ENCODE assay signal across 20 cellular contexts in genomic region chr12:27187697-27188096, GRCh38. TPM values are rescaled to one million over a fixed set of nuclear protein-coding genes. Genes with fewer than 3 reads are reported as not detected.
DNase-seq lines count a peak whose midpoint lies in the region; ATAC-seq and TF ChIP-seq lines count a peak whose summit lies in the region.
"Had no signal": no experiment of that assay in that cellular context is flagged by ENCODE, and none has a peak within 500 bp of the region (broad histone marks: within the 10 kb centered on the region; RNA-seq: fewer than 3 reads in every experiment).

No MANE protein-coding gene starts in this region.

- H3K4me2 ChIP-seq in smooth muscle cell (no peak overlapping the region), OCI-LY7 (ENCODE audit: low read length) (no peak overlapping the region)
- H3K4me2 ChIP-seq: BLaER1 treated with 17β-estradiol and CSF1 and Interleukin-3, amounts not matched to agents 10 nM and 100 nM; GM23338 had no signal

- no peaks in the 10 kb centered on the region for H3K9me3 ChIP-seq in left ventricle myocardium inferior (replicated peaks)
- no peaks in the 10 kb centered on the region for H3K9me3 ChIP-seq in esophagus muscularis mucosa
- no peaks in the 10 kb centered on the region for H3K9me3 ChIP-seq in smooth muscle cell (replicated peaks; ENCODE audit: low read depth)
- H3K9me3 ChIP-seq in transverse colon: no peaks in the 10 kb centered on the region
- no peaks in the 10 kb centered on the region for H3K9me3 ChIP-seq in OCI-LY7 (ENCODE audit: low read length)
- H3K9me3 ChIP-seq: BLaER1 treated with 17β-estradiol and CSF1 and Interleukin-3, amounts not matched to agents 10 nM and 100 nM had no signal

- H3K27ac ChIP-seq in left ventricle myocardium inferior (replicated peaks): peak overlapping the region; percentile 24
- H3K27ac ChIP-seq in esophagus muscularis mucosa (replicated peaks in 1 of 4): peak overlapping the region; percentile 67 to 80 (median 72)
- peak overlapping the region; percentile 87 for H3K27ac ChIP-seq in smooth muscle cell (ENCODE audit: low read depth)
- peak overlapping the region in 3 of 4 donors; percentile 58 to 73 (median 65) for H3K27ac ChIP-seq in transverse colon
- no peak overlapping the region for H3K27ac ChIP-seq in OCI-LY7 (ENCODE audit: low read depth, low read length, poor library complexity, severe bottlenecking)
- H3K27ac ChIP-seq: 22Rv1; BLaER1 treated with 17β-estradiol and CSF1 and Interleukin-3, amounts not matched to agents 10 nM and 100 nM had no signal

- H3K36me3 ChIP-seq in left ventricle myocardium inferior (no peaks in the 10 kb centered on the region), esophagus muscularis mucosa (no peaks in the 10 kb centered on the region), smooth muscle cell (ENCODE audit: low read depth) (no peaks in the 10 kb centered on the region), transverse colon (no peaks in the 10 kb centered on the region), OCI-LY7 (ENCODE audit: insufficient read depth, low read length) (no peaks in the 10 kb centered on the region)
- H3K36me3 ChIP-seq: BLaER1 treated with 17β-estradiol and CSF1 and Interleukin-3, amounts not matched to agents 10 nM and 100 nM had no signal

- POLR2A ChIA-PET in OCI-LY7 (lab: Charles Lee): interaction anchor here (0.6 kb wide), 1 partner anchor 78 kb away, joined by 3 read pairs; no protein-coding TSS in a partner anchor

- H4K20me1 ChIP-seq in smooth muscle cell (ENCODE audit: low read depth) (no peaks in the 10 kb centered on the region), OCI-LY7 (ENCODE audit: insufficient read depth, low read length) (no peaks in the 10 kb centered on the region)
- H4K20me1 ChIP-seq: BLaER1 treated with 17β-estradiol and CSF1 and Interleukin-3, amounts not matched to agents 10 nM and 100 nM had no signal

- no peaks in the 10 kb centered on the region for H3K9me2 ChIP-seq in OCI-LY7 (ENCODE audit: insufficient read depth, low read length)

- H3F3A ChIP-seq in smooth muscle cell (ENCODE audit: low read depth): peaks cover 38% of the 10 kb centered on the region

- H3K79me2 ChIP-seq in smooth muscle cell (ENCODE audit: low read depth): no peaks in the 10 kb centered on the region
- H3K79me2 ChIP-seq in OCI-LY7 (ENCODE audit: insufficient read depth, low read depth, low read length): no peaks in the 10 kb centered on the region

- in situ Hi-C loops in transverse colon (cut with MboI; ENCODE audit: low pct_ligation_motif_present in 1 of 4, low pct_unique_long_range_greater_than_20kb in 1 of 4, low sequenced_read_pairs in 3 of 4): no loop called here

- no TSS peak for BruUV-seq in OCI-LY7 (replicated peaks; lab: Mats Ljungman, UMichigan)

- no peak overlapping the region for H3K9ac ChIP-seq in smooth muscle cell (ENCODE audit: low read depth)
- H3K9ac ChIP-seq: BLaER1 treated with 17β-estradiol and CSF1 and Interleukin-3, amounts not matched to agents 10 nM and 100 nM had no signal

- intact Hi-C loops in left ventricle myocardium inferior (cut with micrococcal nuclease) (no loop called here), Right ventricle myocardium superior (cut with DNase I) (no loop called here), esophagus muscularis mucosa (cut with DNase I) (no loop called here), transverse colon (cut with DNase I; ENCODE audit: low total_unique reads) (no loop called here), OCI-LY7 (cut with micrococcal nuclease; ENCODE audit: unreplicated experiment) (no loop called here)

- TF ChIP-seq EP300 in esophagus muscularis mucosa (IDR thresholded peaks at IDR 0.05) (no peak), transverse colon (IDR thresholded peaks at IDR 0.05; ENCODE audit: low read depth) (no peak)

- no peak for DNase-seq in left ventricle myocardium inferior
- no peak for DNase-seq in Right ventricle myocardium superior
- no peak for DNase-seq in esophagus muscularis mucosa (ENCODE audit: extremely low spot score)
- DNase-seq in smooth muscle cell (lab: John Stamatoyannopoulos, UW; ENCODE audit: unreplicated experiment): no peak
- DNase-seq in transverse colon: no peak
- no peak for DNase-seq in NCI-H2227 (lab: John Stamatoyannopoulos, UW; ENCODE audit: unreplicated experiment)
- DNase-seq in OCI-LY7 (ENCODE audit: low spot score): no peak
- DNase-seq in H4 (ENCODE audit: low spot score): no peak
- DNase-seq: Calu3; CD8-positive, alpha-beta T cell; DMS53; DND-41; EL; H7 had no signal

- TF ChIP-seq POLR2A in esophagus muscularis mucosa (IDR thresholded peaks at IDR 0.05; ENCODE audit: low read depth): no peak
- no peak for TF ChIP-seq POLR2A in transverse colon (IDR thresholded peaks at IDR 0.05)

- TF ChIP-seq CTCF in left ventricle myocardium inferior (IDR thresholded peaks at IDR 0.05; ENCODE audit: borderline replicate concordance) (no peak), esophagus muscularis mucosa (IDR thresholded peaks at IDR 0.05) (no peak), smooth muscle cell (IDR thresholded peaks at IDR 0.05; ENCODE audit: borderline replicate concordance, insufficient read depth, poor library complexity, severe bottlenecking) (no peak), transverse colon (IDR thresholded peaks at IDR 0.05) (no peak), OCI-LY7 (conservative IDR thresholded peaks at IDR 0.05; ENCODE audit: low read length) (no peak)

- H3K27me3 ChIP-seq in left ventricle myocardium inferior (ENCODE audit: low read depth): no peaks in the 10 kb centered on the region
- no peaks in the 10 kb centered on the region for H3K27me3 ChIP-seq in esophagus muscularis mucosa
- no peaks in the 10 kb centered on the region for H3K27me3 ChIP-seq in smooth muscle cell (ENCODE audit: low read depth)
- no peaks in the 10 kb centered on the region for H3K27me3 ChIP-seq in transverse colon
- H3K27me3 ChIP-seq: BLaER1 treated with 17β-estradiol and CSF1 and Interleukin-3, amounts not matched to agents 10 nM and 100 nM had no signal

- no peak for ATAC-seq in Right ventricle myocardium superior (ENCODE audit: poor library complexity)
- ATAC-seq: CD8-positive, alpha-beta T cell; GM12878; GM23338; HCT116; HepG2 had no signal

- no peak overlapping the region for H3K4me3 ChIP-seq in left ventricle myocardium inferior
- H3K4me3 ChIP-seq in esophagus muscularis mucosa: no peak overlapping the region
- H3K4me3 ChIP-seq in smooth muscle cell: no peak overlapping the region
- H3K4me3 ChIP-seq in transverse colon: no peak overlapping the region
- no peak overlapping the region for H3K4me3 ChIP-seq in OCI-LY7 (ENCODE audit: low read depth, low read length, poor library complexity, severe bottlenecking)
- H3K4me3 ChIP-seq: BLaER1 treated with 17β-estradiol and CSF1 and Interleukin-3, amounts not matched to agents 10 nM and 100 nM; GM12878; GM23338 had no signal

- CTCF ChIA-PET in OCI-LY7 (lab: Charles Lee; ENCODE audit: unreplicated experiment): no interaction called here

- peaks cover 39% of the 10 kb centered on the region for H3K4me1 ChIP-seq in left ventricle myocardium inferior
- peaks cover 29 to 66% (median 61%) of the 10 kb centered on the region in 4 donors for H3K4me1 ChIP-seq in esophagus muscularis mucosa
- peaks cover 6% of the 10 kb centered on the region for H3K4me1 ChIP-seq in smooth muscle cell (ENCODE audit: low read depth)
- H3K4me1 ChIP-seq in transverse colon: peaks cover 5 to 27% (median 16%) of the 10 kb centered on the region in 4 donors
- H3K4me1 ChIP-seq in OCI-LY7 (ENCODE audit: insufficient read depth, low read length, poor library complexity, severe bottlenecking): no peaks in the 10 kb centered on the region

- H2AFZ ChIP-seq in smooth muscle cell (ENCODE audit: low read depth) (no peak overlapping the region), OCI-LY7 (ENCODE audit: low read length) (no peak overlapping the region)
- H2AFZ ChIP-seq: GM23338 had no signal

- 94% methylated on average over 7 of the region's 7 CpGs for WGBS in esophagus muscularis mucosa
- WGBS in smooth muscle cell (ENCODE audit: low lambda C conversion rate): 88% methylated on average over 7 of the region's 7 CpGs
- WGBS in transverse colon (ENCODE audit: low coverage in 1 of 2), 2 donors: 95% methylated on average over 7 of the region's 7 CpGs

RNA-seq across cellular contexts. Expression of gene STK38L, which starts 56.4 kb away (rescaled TPM):
- total RNA-seq in left ventricle myocardium inferior (75.4 TPM), Right ventricle myocardium superior (55.1 TPM), esophagus muscularis mucosa (100 to 1,000 TPM in 1 of 4 donors, 10 to 100 TPM in 3; 64.6 to 102 (median 82.4) TPM), smooth muscle cell (178 and 190 TPM in 2 replicates), transverse colon (10 to 100 TPM; 18.5 to 51.8 (median 40.9) TPM), OCI-LY7 (2022) (29.9 and 31.9 TPM in 2 replicates)
- polyA plus RNA-seq in smooth muscle cell: 57.8 and 82.7 TPM in 2 replicates
- 15.2 and 18.9 TPM in 2 replicates for total RNA-seq in OCI-LY7 (2014; rRNA removed; shearing (Covaris generic))
- total RNA-seq in H4 (2014; rRNA removed; shearing (Covaris generic)): 14.7 and 22.7 TPM in 2 replicates
